Comparison of ENCODE assay signal across 11 cellular contexts in genomic region chr9:84694248-84694647, GRCh38.
DNase-seq lines count a peak whose midpoint lies in the region; ATAC-seq and TF ChIP-seq lines count a peak whose summit lies in the region.
"Had no signal": no experiment of that assay in that cellular context is flagged by ENCODE, and none has a peak within 500 bp of the region (broad histone marks: within the 10 kb centered on the region; RNA-seq: fewer than 3 reads in every experiment).

No MANE protein-coding gene starts in this region.

- ATAC-seq in GM19372 (IDR thresholded peaks at IDR 0.05; ENCODE audit: low read depth, unreplicated experiment) (peak; percentile 84), HG02759 (IDR thresholded peaks at IDR 0.05; ENCODE audit: unreplicated experiment) (peak; percentile 72), HG03565 (IDR thresholded peaks at IDR 0.05; ENCODE audit: unreplicated experiment) (peak; percentile 77)
- ATAC-seq: activated CD4-positive, CD25-positive, alpha-beta regulatory T cell treated with anti-CD3 and anti-CD28 coated beads, Interleukin-2, amount 50 U/mL, for 24 hours had no signal

- peak overlapping the region; percentile 43 for H3K4me3 ChIP-seq in GM12864 (ENCODE audit: low read depth, low read length)

- TF ChIP-seq CTCF in GM12864 (IDR thresholded peaks at IDR 0.05; ENCODE audit: low read depth, low read length, missing control alignments), result no peak

- peak; percentile 44 for DNase-seq in GM12864 (ENCODE audit: low read depth)
- DNase-seq in activated CD4-positive, alpha-beta T cell treated with anti-CD3 and anti-CD28 coated beads for 4 hours, result no peak
- no peak for DNase-seq in activated CD4-positive, alpha-beta T cell treated with anti-CD3 and anti-CD28 coated beads, Interleukin-2, amount 50 U/mL, for 48 hours
- no peak for DNase-seq in NCI-H1092 (lab: John Stamatoyannopoulos, UW)
- no peak for DNase-seq in NOMO-1 treated with DMSO at 0.1 percent for 48 hours (lab: John Stamatoyannopoulos, UW; ENCODE audit: unreplicated experiment)
- DNase-seq: NCI-H187 treated with DMSO at 0.1 percent for 48 hours, substantia nigra had no signal
